In genomic region chr16:8951447-8952280, GRCh38 we compare ENCODE assay signal across 11 cellular contexts. TPM values are rescaled to one million over a fixed set of nuclear protein-coding genes. Genes with fewer than 3 reads are reported as not detected.
DNase-seq lines count a peak whose midpoint lies in the region; ATAC-seq and TF ChIP-seq lines count a peak whose summit lies in the region.
"Had no signal": no experiment of that assay in that cellular context is flagged by ENCODE, and none has a peak within 500 bp of the region (broad histone marks: within the 10 kb centered on the region; RNA-seq: fewer than 3 reads in every experiment).

No MANE protein-coding gene starts in this region.

- no peak overlapping the region for H2BK120ac ChIP-seq in mesendoderm (ENCODE audit: low read depth, low read length)

- H2BK15ac ChIP-seq in mesendoderm (replicated peaks; ENCODE audit: low read depth) = no peak overlapping the region

- DNase-seq in activated naive CD4-positive, alpha-beta T cell treated with Interleukin-2 at 50 U/mL for 16 hours = no peak
- no peak for DNase-seq in hepatocyte (ENCODE audit: low spot score)
- no peak for DNase-seq in mesendoderm
- no peak for DNase-seq in anterior cingulate cortex (lab: John Stamatoyannopoulos, UW)
- DNase-seq: GF-D8, NCI-H2171 treated with DMSO at 0.1 percent for 48 hours had no signal

- no peak overlapping the region for H2BK5ac ChIP-seq in mesendoderm (ENCODE audit: low read length)

- H3K23ac ChIP-seq in mesendoderm (ENCODE audit: low read length) = no peak overlapping the region

- no peaks in the 10 kb centered on the region for H3K27me3 Mint-ChIP-seq in activated naive CD4-positive, alpha-beta T cell treated with anti-CD3 and anti-CD28 coated beads, Interleukin-2, amount 50 U/mL, for 24 hours

- H3K9me2 ChIP-seq in OCI-LY1 (ENCODE audit: low read depth, low read length) (no peaks in the 10 kb centered on the region), hepatocyte (replicated peaks; ENCODE audit: insufficient read depth) (no peaks in the 10 kb centered on the region)

- peak overlapping the region; percentile 51 for H3K4me3 Mint-ChIP-seq in activated naive CD4-positive, alpha-beta T cell treated with anti-CD3 and anti-CD28 coated beads, Interleukin-2, amount 50 U/mL, for 24 hours

- H3K27me3 ChIP-seq in OCI-LY1 (ENCODE audit: insufficient read depth, low read length) (no peaks in the 10 kb centered on the region), hepatocyte (no peaks in the 10 kb centered on the region), mesendoderm (ENCODE audit: insufficient read depth, low read length, poor library complexity) (no peaks in the 10 kb centered on the region)

- peaks cover 9% of the 10 kb centered on the region for H3F3A ChIP-seq in OCI-LY1 (ENCODE audit: insufficient read depth, low read length)

- no peak overlapping the region for H3K56ac ChIP-seq in mesendoderm (ENCODE audit: low read length)

- H4K20me1 ChIP-seq in OCI-LY1 (ENCODE audit: insufficient read depth, low read length) (no peaks in the 10 kb centered on the region), hepatocyte (ENCODE audit: insufficient read depth, poor library complexity, severe bottlenecking) (peaks cover 94% of the 10 kb centered on the region)

- H4K8ac ChIP-seq in mesendoderm (ENCODE audit: low read depth, low read length) = no peak overlapping the region

- H3K4me1 ChIP-seq in OCI-LY1 (ENCODE audit: insufficient read depth, low read length, severe bottlenecking) (peaks cover 96% of the 10 kb centered on the region), hepatocyte (ENCODE audit: insufficient read depth) (peaks cover 42% of the 10 kb centered on the region), mesendoderm (ENCODE audit: control insufficient read depth, low read depth, low read length) (peaks cover 18% of the 10 kb centered on the region)

- H3K4me1 Mint-ChIP-seq in activated naive CD4-positive, alpha-beta T cell treated with anti-CD3 and anti-CD28 coated beads, Interleukin-2, amount 50 U/mL, for 24 hours = peaks cover 89% of the 10 kb centered on the region

- peaks cover 8% of the 10 kb centered on the region for H3K79me1 ChIP-seq in mesendoderm (ENCODE audit: low read length)

- ATAC-seq in GM21723 (IDR thresholded peaks at IDR 0.05; ENCODE audit: unreplicated experiment) = no peak
- ATAC-seq in HG02938 (IDR thresholded peaks at IDR 0.05; ENCODE audit: unreplicated experiment) = no peak

- no peak overlapping the region for H3K4ac ChIP-seq in mesendoderm (ENCODE audit: low read depth, low read length)

- no peak overlapping the region for H2AK5ac ChIP-seq in mesendoderm (ENCODE audit: low read length)

- H3K27ac ChIP-seq in OCI-LY1 (ENCODE audit: low read depth, low read length, poor library complexity, severe bottlenecking) (peak overlapping the region; percentile 96), hepatocyte (peak overlapping the region; percentile 47), mesendoderm (ENCODE audit: low read depth, low read length) (no peak overlapping the region)

- H3K79me2 ChIP-seq in OCI-LY1 (ENCODE audit: insufficient read depth, low read length) (peaks cover 77% of the 10 kb centered on the region), hepatocyte (peaks cover 94% of the 10 kb centered on the region), mesendoderm (ENCODE audit: control insufficient read depth, insufficient read depth, low read length) (peaks cover 93% of the 10 kb centered on the region)

- WGBS in hepatocyte (ENCODE audit: low lambda C conversion rate, missing lambda C conversion rate) = 78% methylated on average over 14 of the region's 14 CpGs
- WGBS in mesendoderm (ENCODE audit: extremely low coverage, insufficient coverage, low lambda C conversion rate) = no CpG with 5 or more reads among the region's 14 CpGs

- H3K9me3 ChIP-seq in OCI-LY1 (ENCODE audit: low read length) (no peaks in the 10 kb centered on the region), hepatocyte (ENCODE audit: low read depth) (no peaks in the 10 kb centered on the region)

- H3K36me3 Mint-ChIP-seq in activated naive CD4-positive, alpha-beta T cell treated with anti-CD3 and anti-CD28 coated beads, Interleukin-2, amount 50 U/mL, for 24 hours = no peaks in the 10 kb centered on the region

- no peaks in the 10 kb centered on the region for H3K9me3 Mint-ChIP-seq in activated naive CD4-positive, alpha-beta T cell treated with anti-CD3 and anti-CD28 coated beads, Interleukin-2, amount 50 U/mL, for 24 hours

- H4K5ac ChIP-seq in mesendoderm (ENCODE audit: low read length) = no peak overlapping the region

- H3K9ac ChIP-seq in OCI-LY1 (ENCODE audit: low read length) = peak overlapping the region; percentile 70
- no peak overlapping the region for H3K9ac ChIP-seq in mesendoderm (ENCODE audit: low read length)

- H3K27ac Mint-ChIP-seq in activated naive CD4-positive, alpha-beta T cell treated with anti-CD3 and anti-CD28 coated beads, Interleukin-2, amount 50 U/mL, for 24 hours = peak overlapping the region; percentile 56

- H3K4me2 ChIP-seq in OCI-LY1 (ENCODE audit: low read length) (peak overlapping the region; percentile 98), hepatocyte (peak overlapping the region; percentile 11), mesendoderm (ENCODE audit: low read length) (no peak overlapping the region)

- H2AFZ ChIP-seq in OCI-LY1 (ENCODE audit: low read length) (no peak overlapping the region), hepatocyte (no peak overlapping the region)

- H3K18ac ChIP-seq in mesendoderm (ENCODE audit: low read length) = no peak overlapping the region

- H3K4me3 ChIP-seq in OCI-LY1 (ENCODE audit: low read depth, low read length, poor library complexity, severe bottlenecking) (peak overlapping the region; percentile 49), hepatocyte (no peak overlapping the region), mesendoderm (ENCODE audit: low read length) (no peak overlapping the region)
- H3K4me3 ChIP-seq: lung had no signal

- TF ChIP-seq CTCF in OCI-LY1 (IDR thresholded peaks at IDR 0.05; ENCODE audit: low read length) (no peak), hepatocyte (IDR thresholded peaks at IDR 0.05; ENCODE audit: poor library complexity) (no peak)

- peaks cover 24% of the 10 kb centered on the region for H3K36me3 ChIP-seq in OCI-LY1 (ENCODE audit: insufficient read depth, low read length)
- no peaks in the 10 kb centered on the region for H3K36me3 ChIP-seq in hepatocyte (replicated peaks; ENCODE audit: insufficient read depth, low read depth)
- no peaks in the 10 kb centered on the region for H3K36me3 ChIP-seq in mesendoderm (ENCODE audit: control insufficient read depth, insufficient read depth, low read length)

RNA-seq across cellular contexts. Expression of gene USP7, which starts 12.0 kb away (rescaled TPM):
- total RNA-seq in hepatocyte = 40.8 and 44.2 TPM in 2 replicates
- 38.0 and 46.7 TPM in 2 replicates for polyA plus RNA-seq in hepatocyte
- 105 TPM for polyA plus RNA-seq in mesendoderm (2013, experiment 1 of 2)
- polyA plus RNA-seq in mesendoderm (2013, experiment 2 of 2) = 105 TPM
